Comparison of ENCODE assay signal across 16 cellular contexts in the genomic region with DNA sequence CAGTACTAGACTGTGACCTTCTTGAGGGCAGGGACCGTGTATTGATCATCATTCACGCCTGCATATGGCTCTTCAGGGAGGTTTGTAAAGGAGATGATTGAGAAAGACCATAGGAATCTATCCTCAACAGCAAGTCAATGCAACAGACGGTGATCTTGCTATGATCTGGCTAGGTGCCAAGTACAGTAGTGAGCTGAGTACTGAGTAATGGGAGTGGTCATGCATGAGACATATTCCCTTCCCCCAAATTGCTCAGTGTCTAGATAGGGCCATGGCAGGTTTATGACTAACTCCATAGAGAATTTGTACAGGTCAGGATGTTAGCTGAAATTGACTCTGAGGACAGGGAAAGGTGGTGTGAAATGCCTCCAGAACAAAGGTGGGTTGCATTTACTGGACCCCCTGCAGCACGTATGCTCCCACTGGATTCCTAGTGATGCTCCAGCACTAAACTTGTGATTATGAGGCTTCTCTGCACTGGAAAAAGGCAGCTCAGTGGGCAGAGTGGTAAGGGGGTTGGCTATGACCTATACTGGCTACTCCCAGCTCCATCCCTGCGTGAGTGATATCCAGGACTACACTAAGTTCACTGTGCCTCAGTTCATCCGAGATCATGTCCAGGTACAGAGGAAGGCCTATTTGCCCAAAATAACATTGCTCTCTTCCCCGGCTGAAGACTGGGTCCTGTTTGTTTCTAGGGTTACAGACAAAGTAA.
DNase-seq lines count a peak whose midpoint lies in the region; ATAC-seq and TF ChIP-seq lines count a peak whose summit lies in the region.
"Had no signal": no experiment of that assay in that cellular context is flagged by ENCODE, and none has a peak within 500 bp of the region (broad histone marks: within the 10 kb centered on the region; RNA-seq: fewer than 3 reads in every experiment).

No MANE protein-coding gene starts in this region.

- in situ Hi-C loops in astrocyte of the spinal cord (cut with HindIII; ENCODE audit: low sequenced_read_pairs), result no loop called here

- TF ChIP-seq CTCF in astrocyte of the spinal cord (IDR thresholded peaks at IDR 0.05; ENCODE audit: low read depth, low read length), result no peak

- ATAC-seq in GM21367 (IDR thresholded peaks at IDR 0.05; ENCODE audit: unreplicated experiment) (no peak), GM21526 (IDR thresholded peaks at IDR 0.05; ENCODE audit: low FRiP score, unreplicated experiment) (no peak)
- no peak for ATAC-seq in stimulated activated naive CD8-positive, alpha-beta T cell treated with anti-CD3 and anti-CD28 coated beads, Interleukin-15, Interleukin-2, amounts not matched to agents 100 U/mL and 50 U/mL, for 24 hours
- ATAC-seq: activated naive CD8-positive, alpha-beta T cell treated with anti-CD3 and anti-CD28 coated beads, Interleukin-2, amount 50 U/mL, for 24 hours had no signal

- peak; percentile 0 for DNase-seq in NCI-H146 (lab: John Stamatoyannopoulos, UW)
- DNase-seq in NCI-H146 treated with DMSO at 0.1 percent for 48 hours (lab: John Stamatoyannopoulos, UW; ENCODE audit: unreplicated experiment), result no peak
- peak; percentile 20 for DNase-seq in NCI-H1417 treated with DMSO at 0.1 percent for 48 hours (lab: John Stamatoyannopoulos, UW)
- peak; percentile 79 for DNase-seq in astrocyte of the spinal cord (ENCODE audit: low read depth, low spot score)
- DNase-seq in kidney tubule cell (ENCODE audit: low spot score), result peak; percentile 99
- no peak for DNase-seq in stimulated activated naive CD8-positive, alpha-beta T cell treated with anti-CD3 and anti-CD28 coated beads, Interleukin-15, Interleukin-2, amounts not matched to agents 100 U/mL and 50 U/mL, for 24 hours
- DNase-seq: activated CD4-positive, alpha-beta memory T cell treated with anti-CD3 and anti-CD28 coated beads, Interleukin-2, amount 10 ng/mL, durations not matched to agents 7 days and 5 days; activated naive CD8-positive, alpha-beta T cell treated with anti-CD3 and anti-CD28 coated beads, Interleukin-2, amount 50 U/mL, for 24 hours; H7; left ventricle myocardium inferior; NCI-H1092; ovary; stimulated activated CD4-positive, alpha-beta T cell treated with anti-CD3 and anti-CD28 coated beads, Interleukin-4, amount 100 ng/mL, for 24 hours had no signal

- H3K4me3 ChIP-seq in astrocyte of the spinal cord (ENCODE audit: low read depth, low read length), result no peak overlapping the region
- H3K4me3 ChIP-seq: left ventricle myocardium inferior, ovary, SK-N-MC had no signal

Comparison
In these comparisons a context has a peak if more than half of its experiments do, and no peak if none do; other contexts are left out.
1. DNase-seq: peak in NCI-H146 (single experiment), NCI-H1417 treated with DMSO at 0.1 percent for 48 hours (single experiment), astrocyte of the spinal cord (single experiment) and kidney tubule cell (single experiment); none in NCI-H146 treated with DMSO at 0.1 percent for 48 hours (single experiment) and stimulated activated naive CD8-positive, alpha-beta T cell treated with anti-CD3 and anti-CD28 coated beads, Interleukin-15, Interleukin-2, amounts not matched to agents 100 U/mL and 50 U/mL, for 24 hours (single experiment).